Comparison of ENCODE assay signal across 30 cellular contexts in genomic region chr12:101299931-101300330, GRCh38. TPM values are rescaled to one million over a fixed set of nuclear protein-coding genes. Genes with fewer than 3 reads are reported as not detected.
DNase-seq lines count a peak whose midpoint lies in the region; ATAC-seq, FAIRE-seq and TF ChIP-seq lines count a peak whose summit lies in the region.
"Had no signal": no experiment of that assay in that cellular context is flagged by ENCODE, and none has a peak within 500 bp of the region (broad histone marks: within the 10 kb centered on the region; RNA-seq: fewer than 3 reads in every experiment).

No MANE protein-coding gene starts in this region.

- peak overlapping the region; percentile 68 for H3K27ac Mint-ChIP-seq in activated T-cell treated with anti-CD3 and anti-CD28 coated beads, Interleukin-2, amount 50 U/mL, for 72 hours
- H3K27ac Mint-ChIP-seq: mesothelial cell of epicardium; stimulated activated memory B cell treated with anti-CD40 and anti-IgM and Interleukin-4, amounts not matched to agents 10 μg/mL and 1 μg/mL and 100 μg/mL, for 72 hours; T-cell had no signal

- no peak for ATAC-seq in activated T-cell treated with anti-CD3 and anti-CD28 coated beads, Interleukin-2, amount 50 U/mL, for 72 hours (replicated peaks in 1 of 2)
- no peak for ATAC-seq in HG02981 (IDR thresholded peaks at IDR 0.05; ENCODE audit: unreplicated experiment)
- ATAC-seq: heart right ventricle; left lung; natural killer cell treated with Interleukin-12 subunit alpha and Interleukin-12 subunit beta and Interleukin-15 and Interleukin-18, amount 100 ng/mL, for 72 hours; right cardiac atrium; stimulated activated memory B cell treated with anti-CD40 and anti-IgM and Interleukin-4, amounts not matched to agents 10 μg/mL and 1 μg/mL and 100 μg/mL, for 72 hours; T-cell had no signal

- H3K36me3 Mint-ChIP-seq in activated T-cell treated with anti-CD3 and anti-CD28 coated beads, Interleukin-2, amount 50 U/mL, for 72 hours (ENCODE audit: insufficient read depth in 2 of 2): peaks cover 9 to 23% of the 10 kb centered on the region in 2 donors

- no peaks in the 10 kb centered on the region for H3K4me1 Mint-ChIP-seq in activated T-cell treated with anti-CD3 and anti-CD28 coated beads, Interleukin-2, amount 50 U/mL, for 72 hours (ENCODE audit: low read depth)
- H3K4me1 Mint-ChIP-seq: mesothelial cell of epicardium; stimulated activated memory B cell treated with anti-CD40 and anti-IgM and Interleukin-4, amounts not matched to agents 10 μg/mL and 1 μg/mL and 100 μg/mL, for 72 hours; T-cell had no signal

- no peaks in the 10 kb centered on the region for H3K9me3 Mint-ChIP-seq in activated T-cell treated with anti-CD3 and anti-CD28 coated beads, Interleukin-2, amount 50 U/mL, for 72 hours
- H3K9me3 Mint-ChIP-seq: mesothelial cell of epicardium; natural killer cell treated with Interleukin-12 subunit alpha and Interleukin-12 subunit beta and Interleukin-15 and Interleukin-18, amount 100 ng/mL, for 72 hours; stimulated activated memory B cell treated with anti-CD40 and anti-IgM and Interleukin-4, amounts not matched to agents 10 μg/mL and 1 μg/mL and 100 μg/mL, for 72 hours; T-cell had no signal

- no peak overlapping the region for H3K4me3 Mint-ChIP-seq in activated T-cell treated with anti-CD3 and anti-CD28 coated beads, Interleukin-2, amount 50 U/mL, for 72 hours
- H3K4me3 Mint-ChIP-seq: mesothelial cell of epicardium; stimulated activated memory B cell treated with anti-CD40 and anti-IgM and Interleukin-4, amounts not matched to agents 10 μg/mL and 1 μg/mL and 100 μg/mL, for 72 hours; T-cell had no signal

- H3K4me1 ChIP-seq in right atrium auricular region: no peaks in the 10 kb centered on the region
- H3K4me1 ChIP-seq: BE2C, heart right ventricle, left lung, uterus had no signal

- no peaks in the 10 kb centered on the region for H3K27me3 Mint-ChIP-seq in activated T-cell treated with anti-CD3 and anti-CD28 coated beads, Interleukin-2, amount 50 U/mL, for 72 hours (ENCODE audit: low read depth)
- H3K27me3 Mint-ChIP-seq: natural killer cell treated with Interleukin-12 subunit alpha and Interleukin-12 subunit beta and Interleukin-15 and Interleukin-18, amount 100 ng/mL, for 72 hours; stimulated activated memory B cell treated with anti-CD40 and anti-IgM and Interleukin-4, amounts not matched to agents 10 μg/mL and 1 μg/mL and 100 μg/mL, for 72 hours; T-cell had no signal

- H3K4me3 ChIP-seq in foreskin fibroblast (ENCODE audit: low read depth in 1 of 2, low read length in 2 of 2) (no peak overlapping the region), right atrium auricular region (no peak overlapping the region)
- H3K4me3 ChIP-seq: heart right ventricle, left lung, ovary, thoracic aorta, uterus had no signal

- TF ChIP-seq CTCF in foreskin fibroblast (IDR thresholded peaks at IDR 0.05; ENCODE audit: low read depth, low read length) (no peak), D721Med (IDR thresholded peaks at IDR 0.05; ENCODE audit: insufficient read depth, missing control alignments) (no peak), right atrium auricular region (IDR thresholded peaks at IDR 0.05) (no peak)

- H3K27me3 ChIP-seq in right atrium auricular region: no peaks in the 10 kb centered on the region
- H3K27me3 ChIP-seq: BE2C, heart right ventricle, left lung, ovary, uterus had no signal

- DNase-seq in activated T-cell treated with anti-CD3 and anti-CD28 coated beads, Interleukin-2, amount 50 U/mL, for 72 hours: no peak
- DNase-seq in activated T-cell treated with anti-CD3 and anti-CD28 coated beads, Interleukin-2, amount 50 U/mL, for 1 hour: no peak
- DNase-seq in SW480 (ENCODE audit: low spot score) (peak; percentile 28), foreskin fibroblast (peak; percentile 4 to 10), substantia nigra (lab: John Stamatoyannopoulos, UW) (peak in 17 of 49 donors; percentile 1 to 76 (median 19)), D721Med (ENCODE audit: insufficient read length, low spot score) (no peak), right atrium auricular region (ENCODE audit: low spot score) (no peak)
- DNase-seq: activated CD4-positive, alpha-beta T cell treated with anti-CD3 and anti-CD28 coated beads for 1 hour; activated naive CD4-positive, alpha-beta T cell; BE2C; cortex of kidney; heart right ventricle; Kasumi-1; left lung; NCI-H187; NCI-H345; ovary; right cardiac atrium; stimulated activated CD4-positive, alpha-beta T cell treated with anti-CD3 and anti-CD28 coated beads, Interleukin-4, amount 100 ng/mL, for 1 hour; T-cell; uterus had no signal

- peaks cover 57% of the 10 kb centered on the region for H3K36me3 ChIP-seq in right atrium auricular region
- H3K36me3 ChIP-seq: ovary, uterus had no signal

- H3K27ac ChIP-seq in substantia nigra (ENCODE audit: low read depth, low read length, poor library complexity, severe bottlenecking): peak overlapping the region; percentile 83
- H3K27ac ChIP-seq in right atrium auricular region: no peak overlapping the region
- H3K27ac ChIP-seq: heart right ventricle, left lung, ovary, thoracic aorta, uterus had no signal

- H3K9me3 ChIP-seq in right atrium auricular region: no peaks in the 10 kb centered on the region
- H3K9me3 ChIP-seq: BE2C, heart right ventricle, left lung, ovary, thoracic aorta, uterus had no signal

- no peak for FAIRE-seq in D721Med (lab: Jason Lieb, UNC)
- FAIRE-seq: A204.1, GM18507, H1, TTC549 had no signal

RNA-seq across cellular contexts. Expression of gene UTP20, which starts 20.0 kb away (rescaled TPM):
- 10 to 100 TPM; 12.3 to 15.4 TPM for total RNA-seq in activated T-cell treated with anti-CD3 and anti-CD28 coated beads, Interleukin-2, amount 50 U/mL, for 72 hours
- total RNA-seq in right atrium auricular region: 1 to 10 TPM; 5.8 to 6.7 TPM

Comparison
In these comparisons a context has a peak if more than half of its experiments do, and no peak if none do; other contexts are left out.
1. DNase-seq: peak in SW480 (single experiment) and foreskin fibroblast (2 of 2); none in activated T-cell treated with anti-CD3 and anti-CD28 coated beads, Interleukin-2, amount 50 U/mL, for 72 hours (0 of 2), activated T-cell treated with anti-CD3 and anti-CD28 coated beads, Interleukin-2, amount 50 U/mL, for 1 hour (single experiment), D721Med (single experiment) and right atrium auricular region (single experiment).